ENCODE assay signal across 10 cellular contexts in genomic region chr7:40199076-40199802, GRCh38.
DNase-seq lines count a peak whose midpoint lies in the region; ATAC-seq, FAIRE-seq and TF ChIP-seq lines count a peak whose summit lies in the region.
"Had no signal": no experiment of that assay in that cellular context is flagged by ENCODE, and none has a peak within 500 bp of the region (broad histone marks: within the 10 kb centered on the region; RNA-seq: fewer than 3 reads in every experiment).

No MANE protein-coding gene starts in this region.

- H3K4me3 ChIP-seq in AG04450 (ENCODE audit: low read depth, low read length), result no peak overlapping the region
- H3K4me3 ChIP-seq in kidney (ENCODE audit: low read length in 2 of 2), result no peak overlapping the region
- no peak overlapping the region for H3K4me3 ChIP-seq in Peyer's patch
- H3K4me3 ChIP-seq: lung had no signal

- no peaks in the 10 kb centered on the region for H3K23me2 ChIP-seq in H9 (ENCODE audit: insufficient read length, low read depth, low read length, poor library complexity, severe bottlenecking)

- H2AFZ ChIP-seq in H9 (ENCODE audit: low read length), result no peak overlapping the region

- no peaks in the 10 kb centered on the region for H3K9me3 ChIP-seq in AG04450 (ENCODE audit: control insufficient read depth, insufficient read depth, low read length)
- no peaks in the 10 kb centered on the region for H3K9me3 ChIP-seq in H9 (ENCODE audit: control insufficient read depth, low read depth, low read length)
- H3K9me3 ChIP-seq in kidney (ENCODE audit: control insufficient read depth in 1 of 2, low read length in 2 of 2), result no peaks in the 10 kb centered on the region
- H3K9me3 ChIP-seq in Peyer's patch, result no peaks in the 10 kb centered on the region

- peak; percentile 70 for TF ChIP-seq CTCF in AG04450 (IDR thresholded peaks at IDR 0.05; ENCODE audit: low read depth, low read length)
- TF ChIP-seq CTCF in H9 (conservative IDR thresholded peaks at IDR 0.05), result peak; percentile 51; the same call in 2 of the 3 replicates
- TF ChIP-seq CTCF in VCaP (conservative IDR thresholded peaks at IDR 0.05), result peak; percentile 78
- peak; percentile 35 for TF ChIP-seq CTCF in kidney (IDR thresholded peaks at IDR 0.05; ENCODE audit: borderline replicate concordance, extremely low read depth, insufficient read depth)
- TF ChIP-seq CTCF in Peyer's patch (IDR thresholded peaks at IDR 0.05), result no peak

- DNase-seq in AG04450 (ENCODE audit: low read depth, low spot score), result peak; percentile 16
- no peak for DNase-seq in H9
- no peak for DNase-seq in kidney
- DNase-seq in activated CD4-positive, alpha-beta T cell treated with anti-CD3 and anti-CD28 coated beads for 36 hours, result no peak
- no peak for DNase-seq in Peyer's patch
- DNase-seq in activated naive CD4-positive, alpha-beta T cell treated with anti-CD3 and anti-CD28 coated beads, Interleukin-2, amount 50 U/mL, for 72 hours (ENCODE audit: low spot score in 2 of 2), result no peak
- DNase-seq: activated naive CD4-positive, alpha-beta T cell treated with anti-CD3 and anti-CD28 coated beads for 36 hours had no signal

- no peak overlapping the region for H2BK120ac ChIP-seq in H9 (ENCODE audit: low read depth, low read length, poor library complexity, severe bottlenecking)

- no CpG with 5 or more reads among the region's 2 CpGs for WGBS in H9 (ENCODE audit: extremely low coverage, insufficient read length, low lambda C conversion rate)

- H3K79me1 ChIP-seq in H9 (ENCODE audit: insufficient read depth, low read depth, low read length, poor library complexity, severe bottlenecking), result no peaks in the 10 kb centered on the region

- no peak overlapping the region for H2BK15ac ChIP-seq in H9 (ENCODE audit: low read depth, low read length)

- H3K36me3 ChIP-seq in kidney (ENCODE audit: control insufficient read depth in 1 of 2, insufficient read depth in 2 of 2, low read length in 2 of 2) (no peaks in the 10 kb centered on the region), Peyer's patch (no peaks in the 10 kb centered on the region)

- H4K20me1 ChIP-seq in H9 (ENCODE audit: control insufficient read depth, insufficient read depth, insufficient read length), result no peaks in the 10 kb centered on the region

- no peak for TF ChIP-seq POLR2A in Peyer's patch (IDR thresholded peaks at IDR 0.05)

- H3K36me3 Mint-ChIP-seq in H9 (ENCODE audit: insufficient read depth in 1 of 3, low read depth in 3 of 3), result no peaks in the 10 kb centered on the region
- H3K36me3 Mint-ChIP-seq in activated CD4-positive, alpha-beta T cell treated with anti-CD3 and anti-CD28 coated beads for 36 hours (ENCODE audit: low read depth), result no peaks in the 10 kb centered on the region
- no peaks in the 10 kb centered on the region for H3K36me3 Mint-ChIP-seq in activated naive CD4-positive, alpha-beta T cell treated with anti-CD3 and anti-CD28 coated beads, Interleukin-2, amount 50 U/mL, for 72 hours

- no peak overlapping the region for H3T11ph ChIP-seq in H9 (ENCODE audit: low read length)

- no peak overlapping the region for H3K18ac ChIP-seq in H9 (ENCODE audit: insufficient read length, low read depth, low read length)

- no peaks in the 10 kb centered on the region; a peak in 1 of 4 replicates for H3K4me1 Mint-ChIP-seq in H9
- no peaks in the 10 kb centered on the region for H3K4me1 Mint-ChIP-seq in activated CD4-positive, alpha-beta T cell treated with anti-CD3 and anti-CD28 coated beads for 36 hours

- POLR2A ChIA-PET in AG04450 (lab: Yijun Ruan, JAX), result no interaction called here
- POLR2A ChIA-PET in activated CD4-positive, alpha-beta T cell treated with anti-CD3 and anti-CD28 coated beads for 36 hours (lab: Charles Lee), result no interaction called here

- CTCF ChIA-PET in AG04450 (lab: Charles Lee), result interaction anchor here (0.6 to 1.5 kb wide), 9 partner anchors 12 to 483 kb away, joined by 3 to 9 read pairs (median 3); partner anchors contain the start of gene MPLKIP
- CTCF ChIA-PET in activated CD4-positive, alpha-beta T cell treated with anti-CD3 and anti-CD28 coated beads for 36 hours (lab: Charles Lee), result no interaction called here

- no peak overlapping the region for H3K4me2 ChIP-seq in H9 (ENCODE audit: insufficient read depth, insufficient read length, low read length)

- H3K27me3 Mint-ChIP-seq in H9 (ENCODE audit: low read depth), result no peaks in the 10 kb centered on the region
- H3K27me3 Mint-ChIP-seq in activated CD4-positive, alpha-beta T cell treated with anti-CD3 and anti-CD28 coated beads for 36 hours, result no peaks in the 10 kb centered on the region

- H3K4ac ChIP-seq in H9 (ENCODE audit: low read depth, low read length), result no peak overlapping the region

- H3K4me1 ChIP-seq in H9 (ENCODE audit: insufficient read depth, low read length) (no peaks in the 10 kb centered on the region), kidney (ENCODE audit: control insufficient read depth in 1 of 2, insufficient read depth in 1 of 2, low read depth in 1 of 2, low read length in 2 of 2) (peaks cover 0 to 3% of the 10 kb centered on the region in 2 donors), Peyer's patch (no peaks in the 10 kb centered on the region)

- no peak overlapping the region for H4K91ac ChIP-seq in H9 (ENCODE audit: insufficient read length, low read depth, low read length)

- intact Hi-C loops in kidney (cut with DNase I), result no loop called here
- intact Hi-C loops in activated CD4-positive, alpha-beta T cell treated with anti-CD3 and anti-CD28 coated beads for 36 hours (cut with DNase I, micrococcal nuclease), result no loop called here

- no peaks in the 10 kb centered on the region for H3K9me3 Mint-ChIP-seq in H9
- no peaks in the 10 kb centered on the region for H3K9me3 Mint-ChIP-seq in activated CD4-positive, alpha-beta T cell treated with anti-CD3 and anti-CD28 coated beads for 36 hours (ENCODE audit: low read depth)
- H3K9me3 Mint-ChIP-seq in activated naive CD4-positive, alpha-beta T cell treated with anti-CD3 and anti-CD28 coated beads, Interleukin-2, amount 50 U/mL, for 72 hours, result no peaks in the 10 kb centered on the region
- H3K9me3 Mint-ChIP-seq: activated naive CD4-positive, alpha-beta T cell treated with anti-CD3 and anti-CD28 coated beads for 36 hours had no signal

- no peak for FAIRE-seq in kidney (lab: Jason Lieb, UNC)

- no peak overlapping the region for H2BK5ac ChIP-seq in H9 (ENCODE audit: insufficient read length, low read length)

- no peak for ATAC-seq in GM18511 (IDR thresholded peaks at IDR 0.05; ENCODE audit: unreplicated experiment)
- ATAC-seq in activated CD4-positive, alpha-beta T cell treated with anti-CD3 and anti-CD28 coated beads for 36 hours, result no peak
- no peak for ATAC-seq in activated naive CD4-positive, alpha-beta T cell treated with anti-CD3 and anti-CD28 coated beads, Interleukin-2, amount 50 U/mL, for 72 hours

- no peak overlapping the region for H3K14ac ChIP-seq in H9 (ENCODE audit: insufficient read depth, low read length)

- H3K56ac ChIP-seq in H9 (ENCODE audit: insufficient read length, low read depth, low read length), result no peak overlapping the region

- H4K5ac ChIP-seq in H9 (ENCODE audit: insufficient read length, low read depth, low read length), result no peak overlapping the region

- H3K9ac ChIP-seq in H9 (ENCODE audit: extremely low read depth, insufficient read length, low read length), result no peak overlapping the region
- H3K9ac ChIP-seq in kidney (ENCODE audit: low read length in 2 of 2), result no peak overlapping the region

- H3K23ac ChIP-seq in H9 (ENCODE audit: insufficient read length, low read depth, low read length), result no peak overlapping the region

- no peak overlapping the region for H2BK20ac ChIP-seq in H9 (ENCODE audit: low read depth, low read length, poor library complexity, severe bottlenecking)

- H3K27me3 ChIP-seq in AG04450 (ENCODE audit: control insufficient read depth, insufficient read depth, low read length) (no peaks in the 10 kb centered on the region), H9 (ENCODE audit: insufficient read depth, low read length) (no peaks in the 10 kb centered on the region), Peyer's patch (no peaks in the 10 kb centered on the region)

- H3K79me2 ChIP-seq in H9 (ENCODE audit: insufficient read depth, low read length), result no peaks in the 10 kb centered on the region

- H3K4me3 Mint-ChIP-seq in H9, result no peak overlapping the region
- H3K4me3 Mint-ChIP-seq in activated CD4-positive, alpha-beta T cell treated with anti-CD3 and anti-CD28 coated beads for 36 hours, result no peak overlapping the region
- H3K4me3 Mint-ChIP-seq: activated naive CD4-positive, alpha-beta T cell treated with anti-CD3 and anti-CD28 coated beads for 36 hours had no signal

- no peak overlapping the region for H4K8ac ChIP-seq in H9 (replicated peaks; ENCODE audit: insufficient read length, low read depth, low read length)

- H2AK5ac ChIP-seq in H9 (ENCODE audit: insufficient read length, low read length), result no peak overlapping the region

- H3K27ac ChIP-seq in AG04450 (ENCODE audit: low read depth, low read length), result no peak overlapping the region
- H3K27ac ChIP-seq in H9 (ENCODE audit: insufficient read length, low read depth, low read length), result no peak overlapping the region
- no peak overlapping the region for H3K27ac ChIP-seq in VCaP
- H3K27ac ChIP-seq in kidney (ENCODE audit: low read depth in 2 of 2, low read length in 2 of 2), result no peak overlapping the region
- no peak overlapping the region for H3K27ac ChIP-seq in Peyer's patch

- no peak overlapping the region for H3K27ac Mint-ChIP-seq in H9
- no peak overlapping the region for H3K27ac Mint-ChIP-seq in activated CD4-positive, alpha-beta T cell treated with anti-CD3 and anti-CD28 coated beads for 36 hours
- no peak overlapping the region for H3K27ac Mint-ChIP-seq in activated naive CD4-positive, alpha-beta T cell treated with anti-CD3 and anti-CD28 coated beads, Interleukin-2, amount 50 U/mL, for 72 hours
- H3K27ac Mint-ChIP-seq: activated naive CD4-positive, alpha-beta T cell treated with anti-CD3 and anti-CD28 coated beads for 36 hours had no signal

- no peak overlapping the region for H2BK12ac ChIP-seq in H9 (ENCODE audit: insufficient read length, low read depth, low read length)

Comparison
In these comparisons a context has a peak if more than half of its experiments do, and no peak if none do; other contexts are left out.
1. CTCF ChIP-seq: peak in AG04450 (single experiment), H9 (single experiment), VCaP (single experiment) and kidney (single experiment); none in Peyer's patch (0 of 6).